ENCODE assay signal across 1 cellular context in genomic region chr10:97456686-97457065, GRCh38.
TF ChIP-seq lines count a peak whose summit lies in the region.

No MANE protein-coding gene starts in this region.

TF ChIP-seq in HepG2, 621 proteins besides CTCF, POLR2A, EP300 and RAD21:
- TF ChIP-seq POLR2G (IDR thresholded peaks at IDR 0.05; ENCODE audit: low read depth, low read length) (peak; percentile 48), KAT2B (IDR thresholded peaks at IDR 0.05; ENCODE audit: borderline replicate concordance, low read depth, low read length) (no peak), HOXA9 (CRISPR knock-in tag; IDR thresholded peaks at IDR 0.05; ENCODE audit: borderline replicate concordance) (no peak), ZNF276 (CRISPR knock-in tag; IDR thresholded peaks at IDR 0.05; ENCODE audit: low read depth) (no peak)
